Comparison of ENCODE assay signal across 1 cellular context in genomic region chr17:2704031-2704889, GRCh38.
A peak's percentile ranks its signal among the peaks of the same experiment; 100 is the strongest.
TF ChIP-seq lines count a peak whose summit lies in the region.

No MANE protein-coding gene starts in this region.

TF ChIP-seq in HepG2, 621 proteins besides CTCF, POLR2A, EP300 and RAD21:
- no peak for TF ChIP-seq MXI1 (IDR thresholded peaks at IDR 0.05; ENCODE audit: borderline replicate concordance, low read depth, low read length)
- TF ChIP-seq RBFOX2 (IDR thresholded peaks at IDR 0.05; ENCODE audit: low read depth, low read length): 0 out of 2 replicates have a peak, but pooled peaks have one; percentile 45
